In the genomic region with DNA sequence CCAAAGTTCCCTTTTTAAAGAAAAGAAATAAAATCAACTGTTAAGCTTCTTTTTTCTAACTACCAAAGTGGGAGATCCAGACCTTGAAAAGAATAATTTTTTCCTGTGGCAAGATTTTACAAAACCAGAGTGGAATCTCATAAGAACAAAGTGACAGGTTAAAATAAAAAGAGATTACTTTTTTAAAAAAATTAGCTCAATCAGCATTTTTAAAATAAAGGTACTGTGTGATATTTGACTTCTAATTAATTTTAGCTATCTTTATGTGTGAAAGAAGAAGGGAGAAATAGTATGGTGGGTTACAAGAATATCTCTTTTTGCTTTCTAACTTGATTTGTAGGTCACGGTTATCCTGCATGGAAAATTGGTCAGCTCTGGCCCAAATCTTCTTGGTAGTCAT, we compare ENCODE assay signal across 11 cellular contexts.
"Had no signal": no experiment of that assay in that cellular context is flagged by ENCODE, and none has a peak within 500 bp of the region (broad histone marks: within the 10 kb centered on the region; RNA-seq: fewer than 3 reads in every experiment).

No MANE protein-coding gene starts in this region.

- H3K27me3 Mint-ChIP-seq: stimulated activated naive CD8-positive, alpha-beta T cell treated with anti-CD3 and anti-CD28 coated beads, Interleukin-15, amount 100 ng/mL, for 72 hours had no signal

- H3K27ac Mint-ChIP-seq: activated naive CD4-positive, alpha-beta T cell treated with anti-CD3 and anti-CD28 coated beads, Interleukin-2, amount 50 U/mL, for 72 hours; endodermal cell; stimulated activated naive CD8-positive, alpha-beta T cell treated with anti-CD3 and anti-CD28 coated beads, Interleukin-15, amount 100 ng/mL, for 72 hours had no signal

- DNase-seq: activated CD4-positive, alpha-beta T cell treated with anti-CD3 and anti-CD28 coated beads, Interleukin-2, amount 50 U/mL, for 1 hour; brain microvascular endothelial cell; cerebellar nuclear complex; endodermal cell; left cardiac atrium; sigmoid colon; stimulated activated CD4-positive, alpha-beta T cell treated with anti-CD3 and anti-CD28 coated beads, Interleukin-4, amount 100 ng/mL, for 1 hour; stimulated activated naive CD8-positive, alpha-beta T cell treated with anti-CD3 and anti-CD28 coated beads, Interleukin-15, amount 100 ng/mL, for 72 hours; testis; upper lobe of right lung had no signal

- H3K4me1 Mint-ChIP-seq: endodermal cell; stimulated activated naive CD8-positive, alpha-beta T cell treated with anti-CD3 and anti-CD28 coated beads, Interleukin-15, amount 100 ng/mL, for 72 hours had no signal

- H3K4me3 Mint-ChIP-seq: endodermal cell; stimulated activated naive CD8-positive, alpha-beta T cell treated with anti-CD3 and anti-CD28 coated beads, Interleukin-15, amount 100 ng/mL, for 72 hours had no signal

- ATAC-seq: activated naive CD4-positive, alpha-beta T cell treated with anti-CD3 and anti-CD28 coated beads, Interleukin-2, amount 50 U/mL, for 72 hours; stimulated activated naive CD8-positive, alpha-beta T cell treated with anti-CD3 and anti-CD28 coated beads, Interleukin-15, amount 100 ng/mL, for 72 hours had no signal

- H3K9me3 ChIP-seq: testis had no signal
